1 cellular context compared by ENCODE assay signal in the genomic region with DNA sequence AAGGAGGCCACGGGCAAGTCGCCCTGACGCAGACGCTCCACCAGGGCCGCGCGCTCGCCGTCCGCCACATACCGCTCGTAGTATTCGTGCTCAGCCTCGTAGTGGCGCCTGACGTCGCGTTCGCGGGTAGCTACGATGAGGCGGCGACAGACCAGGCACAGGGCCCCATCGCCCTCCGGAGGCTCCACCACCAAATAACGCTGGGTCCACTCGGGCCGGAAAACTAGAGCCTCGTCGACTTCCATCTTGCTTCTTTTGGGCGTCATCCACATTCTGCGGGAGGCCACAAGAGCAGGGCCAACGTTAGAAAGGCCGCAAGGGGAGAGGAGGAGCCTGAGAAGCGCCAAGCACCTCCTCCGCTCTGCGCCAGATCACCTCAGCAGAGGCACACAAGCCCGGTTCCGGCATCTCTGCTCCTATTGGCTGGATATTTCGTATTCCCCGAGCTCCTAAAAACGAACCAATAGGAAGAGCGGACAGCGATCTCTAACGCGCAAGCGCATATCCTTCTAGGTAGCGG.
TF ChIP-seq lines count a peak whose summit lies in the region.

TSS of gene EPM2AIP1 (minus strand) at position 326 of the 520 bp plus-strand sequence. CDS start at position 272, 54 bp downstream.

TF ChIP-seq in HepG2, 621 proteins besides CTCF, POLR2A, EP300 and RAD21 (continued from another document and continues in another):
- peak; percentile 84 for TF ChIP-seq ZNF407 (CRISPR knock-in tag; IDR thresholded peaks at IDR 0.05; ENCODE audit: not compliant biosample characterization)
- peak; percentile 87; the same call in 1 of the 2 replicates for TF ChIP-seq ZNF782 (CRISPR knock-in tag; IDR thresholded peaks at IDR 0.05; ENCODE audit: borderline replicate concordance)
- TF ChIP-seq ZNF333 (CRISPR knock-in tag; IDR thresholded peaks at IDR 0.05; ENCODE audit: borderline replicate concordance), result no peak
- TF ChIP-seq ZFP41 (CRISPR knock-in tag; IDR thresholded peaks at IDR 0.05; ENCODE audit: borderline replicate concordance), result no peak; the same call in 1 of the 2 replicates
- TF ChIP-seq ZNF367 (CRISPR knock-in tag; IDR thresholded peaks at IDR 0.05; ENCODE audit: borderline replicate concordance), result no peak
- TF ChIP-seq ZNF253 (CRISPR knock-in tag; IDR thresholded peaks at IDR 0.05; ENCODE audit: borderline replicate concordance), result 0 out of 2 replicates have a peak, but pooled peaks have one; percentile 54
- TF ChIP-seq SP2 (CRISPR knock-in tag; IDR thresholded peaks at IDR 0.05), result no peak
- TF ChIP-seq ZMAT3 (CRISPR knock-in tag; conservative IDR thresholded peaks at IDR 0.05), result peak; percentile 84
- TF ChIP-seq YEATS4 (CRISPR knock-in tag; IDR thresholded peaks at IDR 0.05; ENCODE audit: borderline replicate concordance), result peak; percentile 93
- no peak; the same call in 1 of the 2 replicates for TF ChIP-seq THAP11 (CRISPR knock-in tag; IDR thresholded peaks at IDR 0.05)
- peak; percentile 78 for TF ChIP-seq REPIN1 (CRISPR knock-in tag; IDR thresholded peaks at IDR 0.05; ENCODE audit: borderline replicate concordance, low read depth)
- TF ChIP-seq, protein P1, sequence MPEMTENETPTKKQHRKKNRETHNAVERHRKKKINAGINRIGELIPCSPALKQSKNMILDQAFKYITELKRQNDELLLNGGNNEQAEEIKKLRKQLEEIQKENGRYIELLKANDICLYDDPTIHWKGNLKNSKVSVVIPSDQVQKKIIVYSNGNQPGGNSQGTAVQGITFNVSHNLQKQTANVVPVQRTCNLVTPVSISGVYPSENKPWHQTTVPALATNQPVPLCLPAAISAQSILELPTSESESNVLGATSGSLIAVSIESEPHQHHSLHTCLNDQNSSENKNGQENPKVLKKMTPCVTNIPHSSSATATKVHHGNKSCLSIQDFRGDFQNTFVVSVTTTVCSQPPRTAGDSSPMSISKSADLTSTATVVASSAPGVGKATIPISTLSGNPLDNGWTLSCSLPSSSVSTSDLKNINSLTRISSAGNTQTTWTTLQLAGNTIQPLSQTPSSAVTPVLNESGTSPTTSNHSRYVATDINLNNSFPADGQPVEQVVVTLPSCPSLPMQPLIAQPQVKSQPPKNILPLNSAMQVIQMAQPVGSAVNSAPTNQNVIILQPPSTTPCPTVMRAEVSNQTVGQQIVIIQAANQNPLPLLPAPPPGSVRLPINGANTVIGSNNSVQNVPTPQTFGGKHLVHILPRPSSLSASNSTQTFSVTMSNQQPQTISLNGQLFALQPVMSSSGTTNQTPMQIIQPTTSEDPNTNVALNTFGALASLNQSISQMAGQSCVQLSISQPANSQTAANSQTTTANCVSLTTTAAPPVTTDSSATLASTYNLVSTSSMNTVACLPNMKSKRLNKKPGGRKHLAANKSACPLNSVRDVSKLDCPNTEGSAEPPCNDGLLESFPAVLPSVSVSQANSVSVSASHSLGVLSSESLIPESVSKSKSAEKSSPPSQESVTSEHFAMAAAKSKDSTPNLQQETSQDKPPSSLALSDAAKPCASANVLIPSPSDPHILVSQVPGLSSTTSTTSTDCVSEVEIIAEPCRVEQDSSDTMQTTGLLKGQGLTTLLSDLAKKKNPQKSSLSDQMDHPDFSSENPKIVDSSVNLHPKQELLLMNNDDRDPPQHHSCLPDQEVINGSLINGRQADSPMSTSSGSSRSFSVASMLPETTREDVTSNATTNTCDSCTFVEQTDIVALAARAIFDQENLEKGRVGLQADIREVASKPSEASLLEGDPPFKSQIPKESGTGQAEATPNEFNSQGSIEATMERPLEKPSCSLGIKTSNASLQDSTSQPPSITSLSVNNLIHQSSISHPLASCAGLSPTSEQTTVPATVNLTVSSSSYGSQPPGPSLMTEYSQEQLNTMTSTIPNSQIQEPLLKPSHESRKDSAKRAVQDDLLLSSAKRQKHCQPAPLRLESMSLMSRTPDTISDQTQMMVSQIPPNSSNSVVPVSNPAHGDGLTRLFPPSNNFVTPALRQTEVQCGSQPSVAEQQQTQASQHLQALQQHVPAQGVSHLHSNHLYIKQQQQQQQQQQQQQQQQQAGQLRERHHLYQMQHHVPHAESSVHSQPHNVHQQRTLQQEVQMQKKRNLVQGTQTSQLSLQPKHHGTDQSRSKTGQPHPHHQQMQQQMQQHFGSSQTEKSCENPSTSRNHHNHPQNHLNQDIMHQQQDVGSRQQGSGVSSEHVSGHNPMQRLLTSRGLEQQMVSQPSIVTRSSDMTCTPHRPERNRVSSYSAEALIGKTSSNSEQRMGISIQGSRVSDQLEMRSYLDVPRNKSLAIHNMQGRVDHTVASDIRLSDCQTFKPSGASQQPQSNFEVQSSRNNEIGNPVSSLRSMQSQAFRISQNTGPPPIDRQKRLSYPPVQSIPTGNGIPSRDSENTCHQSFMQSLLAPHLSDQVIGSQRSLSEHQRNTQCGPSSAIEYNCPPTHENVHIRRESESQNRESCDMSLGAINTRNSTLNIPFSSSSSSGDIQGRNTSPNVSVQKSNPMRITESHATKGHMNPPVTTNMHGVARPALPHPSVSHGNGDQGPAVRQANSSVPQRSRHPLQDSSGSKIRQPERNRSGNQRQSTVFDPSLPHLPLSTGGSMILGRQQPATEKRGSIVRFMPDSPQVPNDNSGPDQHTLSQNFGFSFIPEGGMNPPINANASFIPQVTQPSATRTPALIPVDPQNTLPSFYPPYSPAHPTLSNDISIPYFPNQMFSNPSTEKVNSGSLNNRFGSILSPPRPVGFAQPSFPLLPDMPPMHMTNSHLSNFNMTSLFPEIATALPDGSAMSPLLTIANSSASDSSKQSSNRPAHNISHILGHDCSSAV (CRISPR knock-in tag; IDR thresholded peaks at IDR 0.05; ENCODE audit: borderline replicate concordance), result no peak
- no peak for TF ChIP-seq ZNF660 (CRISPR knock-in tag; IDR thresholded peaks at IDR 0.05; ENCODE audit: borderline replicate concordance, low read depth)
- no peak for TF ChIP-seq MAFF (IDR thresholded peaks at IDR 0.05; ENCODE audit: low read depth, low read length)
- peak; percentile 82; the same call in 1 of the 2 replicates for TF ChIP-seq ZFP37 (CRISPR knock-in tag; IDR thresholded peaks at IDR 0.05; ENCODE audit: borderline replicate concordance)
- TF ChIP-seq CCDC6 (CRISPR knock-in tag; IDR thresholded peaks at IDR 0.05), result no peak
- peak; percentile 33; the same call in 1 of the 2 replicates for TF ChIP-seq NFE2L1 (CRISPR knock-in tag; IDR thresholded peaks at IDR 0.05; ENCODE audit: borderline replicate concordance)
- TF ChIP-seq TRIM24 (CRISPR knock-in tag; IDR thresholded peaks at IDR 0.05), result no peak
- 0 out of 2 replicates have a peak, but pooled peaks have one; percentile 5 for TF ChIP-seq ZNF136 (CRISPR knock-in tag; IDR thresholded peaks at IDR 0.05; ENCODE audit: low read depth)
- peak; percentile 36; the same call in 1 of the 2 replicates for TF ChIP-seq TP53 (CRISPR knock-in tag; conservative IDR thresholded peaks at IDR 0.05)
- TF ChIP-seq, protein P2, sequence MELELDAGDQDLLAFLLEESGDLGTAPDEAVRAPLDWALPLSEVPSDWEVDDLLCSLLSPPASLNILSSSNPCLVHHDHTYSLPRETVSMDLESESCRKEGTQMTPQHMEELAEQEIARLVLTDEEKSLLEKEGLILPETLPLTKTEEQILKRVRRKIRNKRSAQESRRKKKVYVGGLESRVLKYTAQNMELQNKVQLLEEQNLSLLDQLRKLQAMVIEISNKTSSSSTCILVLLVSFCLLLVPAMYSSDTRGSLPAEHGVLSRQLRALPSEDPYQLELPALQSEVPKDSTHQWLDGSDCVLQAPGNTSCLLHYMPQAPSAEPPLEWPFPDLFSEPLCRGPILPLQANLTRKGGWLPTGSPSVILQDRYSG (CRISPR knock-in tag; IDR thresholded peaks at IDR 0.05), result peak; percentile 84; the same call in 1 of the 2 replicates
- TF ChIP-seq PHF5A (CRISPR knock-in tag; IDR thresholded peaks at IDR 0.05; ENCODE audit: low read depth, unreplicated experiment), result no peak
- no peak for TF ChIP-seq ZBED4 (CRISPR knock-in tag; IDR thresholded peaks at IDR 0.05; ENCODE audit: borderline replicate concordance)
- TF ChIP-seq ZFP36L2 (CRISPR knock-in tag; IDR thresholded peaks at IDR 0.05), result no peak
- no peak for TF ChIP-seq SOX5 (CRISPR knock-in tag; IDR thresholded peaks at IDR 0.05; ENCODE audit: borderline replicate concordance)
- no peak for TF ChIP-seq THYN1 (CRISPR knock-in tag; IDR thresholded peaks at IDR 0.05; ENCODE audit: borderline replicate concordance, low read depth)
